22 cellular contexts compared by ENCODE assay signal in genomic region chr19:43858174-43858573, GRCh38. TPM values are rescaled to one million over a fixed set of nuclear protein-coding genes. Genes with fewer than 3 reads are reported as not detected.
DNase-seq lines count a peak whose midpoint lies in the region; ATAC-seq, FAIRE-seq and TF ChIP-seq lines count a peak whose summit lies in the region.
"Had no signal": no experiment of that assay in that cellular context is flagged by ENCODE, and none has a peak within 500 bp of the region (broad histone marks: within the 10 kb centered on the region; RNA-seq: fewer than 3 reads in every experiment).

No MANE protein-coding gene starts in this region.

- DNase-seq in adipocyte (ENCODE audit: low read depth): no peak
- DNase-seq in NCI-H1436 treated with DMSO at 0.1 percent for 48 hours (lab: John Stamatoyannopoulos, UW): no peak
- DNase-seq in foreskin keratinocyte: no peak
- DNase-seq: Caco-2; CD4-positive, CD25-positive, alpha-beta regulatory T cell; CD8-positive, alpha-beta T cell; DMS153; EL; GF-D8; H9; HFFc6 had no signal

- peak; percentile 6 for FAIRE-seq in G401.6 (lab: Jason Lieb, UNC)
- FAIRE-seq: GM12891, GM18507 had no signal

- H3K27me3 ChIP-seq in adipocyte (replicated peaks; ENCODE audit: control insufficient read depth, insufficient read depth, low read length) (no peaks in the 10 kb centered on the region), liver (ENCODE audit: control insufficient read depth in 4 of 4, insufficient read depth in 4 of 4, low read length in 3 of 4) (no peaks in the 10 kb centered on the region), foreskin keratinocyte (no peaks in the 10 kb centered on the region)
- H3K27me3 ChIP-seq: BLaER1 had no signal

- no peaks in the 10 kb centered on the region for H3K4me1 ChIP-seq in adipocyte (ENCODE audit: control insufficient read depth, insufficient read depth, low read length)
- no peaks in the 10 kb centered on the region for H3K4me1 ChIP-seq in liver (ENCODE audit: control insufficient read depth in 4 of 4, insufficient read depth in 4 of 4, low read length in 3 of 4)
- H3K4me1 ChIP-seq in foreskin keratinocyte: no peaks in the 10 kb centered on the region
- H3K4me1 ChIP-seq: BLaER1, Caco-2 had no signal

- no peak for TF ChIP-seq RAD21 in liver (IDR thresholded peaks at IDR 0.05)

- no peak for TF ChIP-seq CTCF in liver (IDR thresholded peaks at IDR 0.05; ENCODE audit: low read depth, low read length, missing input control)
- no peak for TF ChIP-seq CTCF in foreskin keratinocyte (conservative IDR thresholded peaks at IDR 0.05)

- 97% methylated on average over 2 of the region's 2 CpGs for WGBS in liver

- H3K36me3 ChIP-seq in adipocyte (ENCODE audit: control insufficient read depth, insufficient read depth, low read length, severe bottlenecking) (peaks cover 9% of the 10 kb centered on the region), liver (ENCODE audit: control insufficient read depth in 4 of 4, insufficient read depth in 3 of 4, low read depth in 1 of 4, low read length in 3 of 4) (peaks cover 0 to 2% (median under 1%) of the 10 kb centered on the region in 4 donors)

- no peak for ATAC-seq in HG02884 (IDR thresholded peaks at IDR 0.05; ENCODE audit: unreplicated experiment)
- ATAC-seq in foreskin keratinocyte: no peak
- ATAC-seq: CD8-positive, alpha-beta T cell; GM23338; HCT116 had no signal

- H3K9me3 ChIP-seq in adipocyte (ENCODE audit: control insufficient read depth, low read length) (peaks cover 98% of the 10 kb centered on the region), liver (ENCODE audit: control insufficient read depth in 4 of 4, low read length in 3 of 4) (peaks cover 22 to 88% (median 49%) of the 10 kb centered on the region in 4 donors)

- H3K27ac ChIP-seq in liver (ENCODE audit: low read depth in 1 of 2, low read length in 2 of 2) (no peak overlapping the region), foreskin keratinocyte (no peak overlapping the region)
- H3K27ac ChIP-seq: BLaER1, C4-2B had no signal

- H3K4me3 ChIP-seq in adipocyte (ENCODE audit: low read length) (peak overlapping the region; percentile 64), liver (ENCODE audit: low read depth in 1 of 3, low read length in 3 of 3) (peak overlapping the region in 2 of 3 donors; percentile 23 to 26)
- H3K4me3 ChIP-seq: BLaER1, GM23338 had no signal

- H3K9ac ChIP-seq in adipocyte (ENCODE audit: low read length) (no peak overlapping the region), liver (ENCODE audit: low read depth in 1 of 2, low read length in 2 of 2) (no peak overlapping the region)
- H3K9ac ChIP-seq: BLaER1 had no signal

TF ChIP-seq in liver, 16 proteins besides CTCF, POLR2A, EP300 and RAD21:
- TF ChIP-seq FOXA2 (IDR thresholded peaks at IDR 0.05) (no peak), HNF4A (conservative IDR thresholded peaks at IDR 0.05) (no peak), TAF1 (conservative IDR thresholded peaks at IDR 0.05) (no peak), ZBTB33 (IDR thresholded peaks at IDR 0.05) (no peak), ATF3 (IDR thresholded peaks at IDR 0.05) (no peak), HNF4G (IDR thresholded peaks at IDR 0.05) (no peak), GABPA (IDR thresholded peaks at IDR 0.05 in 1 of 2, conservative IDR thresholded peaks at IDR 0.05 in 1 of 2) (no peak), JUND (IDR thresholded peaks at IDR 0.05) (no peak), EGR1 (IDR thresholded peaks at IDR 0.05; ENCODE audit: low read depth in 2 of 2) (no peak), REST (IDR thresholded peaks at IDR 0.05) (no peak), YY1 (IDR thresholded peaks at IDR 0.05) (no peak), RXRA (IDR thresholded peaks at IDR 0.05) (no peak), SP1 (IDR thresholded peaks at IDR 0.05) (no peak), NR2F2 (IDR thresholded peaks at IDR 0.05) (no peak), FOXA1 (IDR thresholded peaks at IDR 0.05) (no peak), MAX (IDR thresholded peaks at IDR 0.05) (no peak)

RNA-seq across cellular contexts. Expression of gene ZNF404, which starts 25.6 kb away (rescaled TPM):
- under 1 TPM; 0.33 TPM for total RNA-seq in liver
- under 1 TPM; 0.21 to 0.31 TPM for polyA plus RNA-seq in liver
- 1.4 and 1.9 TPM in 2 replicates for total RNA-seq in foreskin keratinocyte
- 1.2 and 1.3 TPM in 2 replicates for polyA plus RNA-seq in foreskin keratinocyte

RNA-seq across cellular contexts. Expression of gene ZNF283, which starts 31.1 kb away (rescaled TPM):
- total RNA-seq in liver: 1 to 10 TPM; 4.9 to 6.4 TPM
- polyA plus RNA-seq in liver: under 1 TPM; 0.65 to 0.99 TPM
- total RNA-seq in foreskin keratinocyte: 6.1 and 7.1 TPM in 2 replicates
- polyA plus RNA-seq in foreskin keratinocyte: 1.4 TPM in 2 replicates

RNA-seq across cellular contexts. Expression of gene LYPD5, which starts 55.9 kb away (rescaled TPM):
- under 1 TPM; 0.08 to 0.14 TPM for total RNA-seq in liver
- under 1 TPM in 1 of 2 donors, not detected in 1; 0.13 TPM for polyA plus RNA-seq in liver
- total RNA-seq in foreskin keratinocyte: 2.3 and 4.0 TPM in 2 replicates
- polyA plus RNA-seq in foreskin keratinocyte: 2.5 and 3.8 TPM in 2 replicates
- total RNA-seq: A172; B cell; CD4-positive, CD25-positive, alpha-beta regulatory T cell; CD8-positive, alpha-beta T cell had no signal
